In genomic region chr19:7918062-7918614, GRCh38 we compare ENCODE assay signal across 6 cellular contexts. TPM values are rescaled to one million over a fixed set of nuclear protein-coding genes. Genes with fewer than 3 reads are reported as not detected.
A peak's percentile ranks its signal among the peaks of the same experiment; 100 is the strongest.
DNase-seq lines count a peak whose midpoint lies in the region; ATAC-seq and TF ChIP-seq lines count a peak whose summit lies in the region.
"Not testable (repeated sequence)": the region's sequence is repeated elsewhere in the genome, so short reads cannot be mapped to it uniquely, and the experiment has no call there.

No MANE protein-coding gene starts in this region.

- H3K27ac ChIP-seq in A673 (ENCODE audit: low read depth, low read length, poor library complexity, severe bottlenecking) (peak overlapping the region; percentile 56), coronary artery (peak overlapping the region in 1 of 2 donors; percentile 64)
- not testable (repeated sequence) for H3K27ac ChIP-seq in HUES64 (ENCODE audit: low read depth, low read length); iPS-18a (ENCODE audit: low read length); trophoblast cell (ENCODE audit: low read depth, low read length)

- H3K9me3 Mint-ChIP-seq in activated CD8-positive, alpha-beta T cell treated with anti-CD3 and anti-CD28 coated beads for 36 hours = not testable (repeated sequence)

- H3K18ac ChIP-seq in trophoblast cell (ENCODE audit: low read length) = not testable (repeated sequence)

- H3K4me1 Mint-ChIP-seq in activated CD8-positive, alpha-beta T cell treated with anti-CD3 and anti-CD28 coated beads for 36 hours (ENCODE audit: low read depth) = peaks cover 28% of the 10 kb centered on the region

- CTCF ChIA-PET in A673 (lab: Charles Lee) = interaction anchor here (0.9 to 1.0 kb wide), 2 partner anchors 10 to 49 kb away, joined by 3 to 5 read pairs; no protein-coding TSS in a partner anchor
- CTCF ChIA-PET in activated CD8-positive, alpha-beta T cell treated with anti-CD3 and anti-CD28 coated beads for 36 hours (lab: Charles Lee) = interaction anchor here (1.1 to 2.4 kb wide), 5 partner anchors 10 to 60 kb away, joined by 3 to 14 read pairs (median 3); partner anchors contain the start of genes MAP2K7 and TIMM44

- not testable (repeated sequence) for H3K79me2 ChIP-seq in trophoblast cell (ENCODE audit: control insufficient read depth, insufficient read depth, low read length, poor library complexity)

- H3K4me3 ChIP-seq in A673 (ENCODE audit: low read depth, low read length, poor library complexity, severe bottlenecking) (peak overlapping the region; percentile 51), HUES64 (ENCODE audit: low read length) (peak overlapping the region; percentile 56), coronary artery (peak overlapping the region; percentile 73), iPS-18a (ENCODE audit: low read length) (peak overlapping the region; percentile 47)
- not testable (repeated sequence) for H3K4me3 ChIP-seq in trophoblast cell (ENCODE audit: low read depth, low read length)

- H3K36me3 ChIP-seq in A673 (ENCODE audit: insufficient read depth, low read length, poor library complexity, severe bottlenecking) (peaks cover 13% of the 10 kb centered on the region), HUES64 (ENCODE audit: insufficient read depth, low read length) (peaks cover 11% of the 10 kb centered on the region; the same call in 1 of the 2 replicates), trophoblast cell (ENCODE audit: control insufficient read depth in 1 of 2, insufficient read depth in 2 of 2, low read length in 2 of 2) (peaks cover 16 to 21% of the 10 kb centered on the region in 2 experiments)
- H3K36me3 ChIP-seq in iPS-18a (ENCODE audit: control insufficient read depth, low read depth, low read length) = not testable (repeated sequence)

- not testable (repeated sequence) for H4K91ac ChIP-seq in trophoblast cell (ENCODE audit: low read depth, low read length)

- not testable (repeated sequence) for H3K27ac Mint-ChIP-seq in activated CD8-positive, alpha-beta T cell treated with anti-CD3 and anti-CD28 coated beads for 36 hours

- not testable (repeated sequence) for H2BK5ac ChIP-seq in trophoblast cell (ENCODE audit: low read depth, low read length, poor library complexity)

- not testable (repeated sequence) for ATAC-seq in activated CD8-positive, alpha-beta T cell treated with anti-CD3 and anti-CD28 coated beads for 36 hours

- TF ChIP-seq CTCF in A673 (conservative IDR thresholded peaks at IDR 0.05; ENCODE audit: low read depth, low read length); coronary artery (IDR thresholded peaks at IDR 0.05): not testable (repeated sequence)
- peak; percentile 56 for TF ChIP-seq CTCF in activated CD8-positive, alpha-beta T cell treated with anti-CD3 and anti-CD28 coated beads for 36 hours (IDR thresholded peaks at IDR 0.05)

- not testable (repeated sequence) for H2BK120ac ChIP-seq in trophoblast cell (ENCODE audit: insufficient read depth, low read length, poor library complexity)

- intact Hi-C loops in A673 (cut with micrococcal nuclease; ENCODE audit: unreplicated experiment); activated CD8-positive, alpha-beta T cell treated with anti-CD3 and anti-CD28 coated beads for 36 hours (cut with micrococcal nuclease): not testable (repeated sequence)

- H4K8ac ChIP-seq in trophoblast cell (ENCODE audit: low read depth, low read length) = not testable (repeated sequence)

- not testable (repeated sequence) for H3K36me3 Mint-ChIP-seq in activated CD8-positive, alpha-beta T cell treated with anti-CD3 and anti-CD28 coated beads for 36 hours (ENCODE audit: low read depth)

- H2AFZ ChIP-seq in trophoblast cell (ENCODE audit: insufficient read depth, low read length, poor library complexity) = peak overlapping the region; percentile 17

- not testable (repeated sequence) for BruUV-seq in A673 (replicated peaks; lab: Mats Ljungman, UMichigan)

- H3K4me1 ChIP-seq in A673 (ENCODE audit: insufficient read depth, low read length, poor library complexity, severe bottlenecking) = peaks cover 38% of the 10 kb centered on the region
- not testable (repeated sequence) for H3K4me1 ChIP-seq in HUES64 (ENCODE audit: insufficient read depth, low read length); iPS-18a (ENCODE audit: control insufficient read depth, low read depth, low read length)
- H3K4me1 ChIP-seq in trophoblast cell (ENCODE audit: control insufficient read depth in 1 of 2, insufficient read depth in 2 of 2, low read length in 2 of 2) = peaks cover 16 to 23% of the 10 kb centered on the region in 2 experiments

- peaks cover 22% of the 10 kb centered on the region for H3K27me3 Mint-ChIP-seq in activated CD8-positive, alpha-beta T cell treated with anti-CD3 and anti-CD28 coated beads for 36 hours

- POLR2A ChIA-PET in A673 (lab: Charles Lee; ENCODE audit: low non-redundant PET) = not testable (repeated sequence)
- POLR2A ChIA-PET in activated CD8-positive, alpha-beta T cell treated with anti-CD3 and anti-CD28 coated beads for 36 hours (lab: Charles Lee) = interaction anchor here (0.6 to 3.2 kb wide), 4 partner anchors 8 to 49 kb away, joined by 3 to 14 read pairs (median 12); partner anchors contain the start of genes CTXN1 and TIMM44

- H4K12ac ChIP-seq in trophoblast cell (ENCODE audit: low read depth, low read length) = not testable (repeated sequence)

- not testable (repeated sequence) for H2BK12ac ChIP-seq in trophoblast cell (ENCODE audit: low read length)

- not testable (repeated sequence) for H3K23ac ChIP-seq in trophoblast cell (ENCODE audit: low read length)

- not testable (repeated sequence) for H3K9ac ChIP-seq in HUES64 (ENCODE audit: low read depth, low read length); iPS-18a (ENCODE audit: low read length); trophoblast cell (ENCODE audit: low read length)

- H3K4me2 ChIP-seq in trophoblast cell (ENCODE audit: low read length) = peak overlapping the region; percentile 52

- not testable (repeated sequence) for H3K4ac ChIP-seq in trophoblast cell (ENCODE audit: low read depth, low read length)

- H3K79me1 ChIP-seq in trophoblast cell (ENCODE audit: low read length) = not testable (repeated sequence)

- not testable (repeated sequence) for H3K9me3 ChIP-seq in A673 (ENCODE audit: low read depth, low read length, poor library complexity, severe bottlenecking); HUES64 (ENCODE audit: insufficient read depth, low read depth, low read length); iPS-18a (ENCODE audit: control insufficient read depth, low read depth, low read length); trophoblast cell (ENCODE audit: insufficient read depth, low read depth, low read length)

- H3K27me3 ChIP-seq in A673 (replicated peaks; ENCODE audit: insufficient read depth, low read depth, low read length, poor library complexity) (peaks cover 12% of the 10 kb centered on the region), HUES64 (ENCODE audit: insufficient read depth, low read length) (peaks cover 49% of the 10 kb centered on the region), iPS-18a (ENCODE audit: control insufficient read depth, insufficient read depth, low read length) (peaks cover 61% of the 10 kb centered on the region), trophoblast cell (ENCODE audit: insufficient read depth, low read length) (peaks cover 31% of the 10 kb centered on the region)

- H3K14ac ChIP-seq in trophoblast cell (ENCODE audit: low read length) = not testable (repeated sequence)

- H3K4me3 Mint-ChIP-seq in activated CD8-positive, alpha-beta T cell treated with anti-CD3 and anti-CD28 coated beads for 36 hours = peak overlapping the region; percentile 57

- not testable (repeated sequence) for H2AK5ac ChIP-seq in trophoblast cell (ENCODE audit: low read length)

- not testable (repeated sequence) for DNase-seq in A673 (ENCODE audit: low spot score); activated CD8-positive, alpha-beta T cell treated with anti-CD3 and anti-CD28 coated beads for 36 hours; coronary artery (ENCODE audit: low spot score); trophoblast cell

- WGBS in HUES64 = 46% methylated on average over 21 of the region's 29 CpGs
- no CpG with 5 or more reads among the region's 29 CpGs for WGBS in trophoblast cell (ENCODE audit: extremely low coverage, insufficient coverage, insufficient read length)

RNA-seq across cellular contexts. Expression of gene SNAPC2, which starts 2.0 kb away (rescaled TPM):
- 30.2 and 34.4 TPM in 2 replicates for total RNA-seq in A673 (2021)
- 16.9 TPM for polyA plus RNA-seq in HUES64 (2013, experiment 1 of 2)
- polyA plus RNA-seq in HUES64 (2013, experiment 2 of 2) = 22.9 TPM
- total RNA-seq in activated CD8-positive, alpha-beta T cell treated with anti-CD3 and anti-CD28 coated beads for 36 hours = 10 to 100 TPM; 16.0 to 18.2 TPM
- polyA plus RNA-seq in trophoblast cell (2013) = 16.9 and 18.3 TPM in 2 replicates

RNA-seq across cellular contexts. Expression of gene TGFBR3L, which starts 3.5 kb away (rescaled TPM):
- total RNA-seq in A673 (2021) = 1.4 and 1.6 TPM in 2 replicates
- 0.40 TPM for polyA plus RNA-seq in HUES64 (2013, experiment 1 of 2)
- 1.5 TPM for polyA plus RNA-seq in HUES64 (2013, experiment 2 of 2)
- 1 to 10 TPM; 5.1 to 5.9 TPM for total RNA-seq in activated CD8-positive, alpha-beta T cell treated with anti-CD3 and anti-CD28 coated beads for 36 hours
- polyA plus RNA-seq in trophoblast cell (2013) = 0.64 and 0.90 TPM in 2 replicates

RNA-seq across cellular contexts. Expression of gene CTXN1, which starts 7.8 kb away (rescaled TPM):
- total RNA-seq in A673 (2021) = 71.7 and 85.5 TPM in 2 replicates
- polyA plus RNA-seq in HUES64 (2013, experiment 1 of 2) = 64.0 TPM
- 68.7 TPM for polyA plus RNA-seq in HUES64 (2013, experiment 2 of 2)
- total RNA-seq in activated CD8-positive, alpha-beta T cell treated with anti-CD3 and anti-CD28 coated beads for 36 hours = under 1 TPM; 0.74 to 0.87 TPM
- polyA plus RNA-seq in trophoblast cell (2013) = 21.5 and 23.0 TPM in 2 replicates

RNA-seq across cellular contexts. Expression of gene MAP2K7, which starts 14.5 kb away (rescaled TPM):
- 46.1 and 46.7 TPM in 2 replicates for total RNA-seq in A673 (2021)
- polyA plus RNA-seq in HUES64 (2013, experiment 1 of 2) = 29.0 TPM
- 24.5 TPM for polyA plus RNA-seq in HUES64 (2013, experiment 2 of 2)
- 10 to 100 TPM; 36.8 to 37.0 TPM for total RNA-seq in activated CD8-positive, alpha-beta T cell treated with anti-CD3 and anti-CD28 coated beads for 36 hours
- polyA plus RNA-seq in trophoblast cell (2013) = 32.6 and 34.8 TPM in 2 replicates

RNA-seq across cellular contexts. Expression of gene TIMM44, which starts 25.3 kb away (rescaled TPM):
- 153 and 169 TPM in 2 replicates for total RNA-seq in A673 (2021)
- 64.3 TPM for polyA plus RNA-seq in HUES64 (2013, experiment 1 of 2)
- 53.5 TPM for polyA plus RNA-seq in HUES64 (2013, experiment 2 of 2)
- 10 to 100 TPM; 92.3 to 95.5 TPM for total RNA-seq in activated CD8-positive, alpha-beta T cell treated with anti-CD3 and anti-CD28 coated beads for 36 hours
- polyA plus RNA-seq in trophoblast cell (2013) = 55.8 and 58.2 TPM in 2 replicates

Comparison
In these comparisons a context has a peak if more than half of its experiments do, and no peak if none do; other contexts are left out.
1. RNA of gene CTXN1, which starts 7.8 kb away (total RNA-seq): 71.7 to 85.5 TPM in A673; 0.74 to 0.87 TPM in activated CD8-positive, alpha-beta T cell treated with anti-CD3 and anti-CD28 coated beads for 36 hours; every median in the first group is over 10 times any median in the second.